Comparison of ENCODE assay signal across 1 cellular context in the genomic region with DNA sequence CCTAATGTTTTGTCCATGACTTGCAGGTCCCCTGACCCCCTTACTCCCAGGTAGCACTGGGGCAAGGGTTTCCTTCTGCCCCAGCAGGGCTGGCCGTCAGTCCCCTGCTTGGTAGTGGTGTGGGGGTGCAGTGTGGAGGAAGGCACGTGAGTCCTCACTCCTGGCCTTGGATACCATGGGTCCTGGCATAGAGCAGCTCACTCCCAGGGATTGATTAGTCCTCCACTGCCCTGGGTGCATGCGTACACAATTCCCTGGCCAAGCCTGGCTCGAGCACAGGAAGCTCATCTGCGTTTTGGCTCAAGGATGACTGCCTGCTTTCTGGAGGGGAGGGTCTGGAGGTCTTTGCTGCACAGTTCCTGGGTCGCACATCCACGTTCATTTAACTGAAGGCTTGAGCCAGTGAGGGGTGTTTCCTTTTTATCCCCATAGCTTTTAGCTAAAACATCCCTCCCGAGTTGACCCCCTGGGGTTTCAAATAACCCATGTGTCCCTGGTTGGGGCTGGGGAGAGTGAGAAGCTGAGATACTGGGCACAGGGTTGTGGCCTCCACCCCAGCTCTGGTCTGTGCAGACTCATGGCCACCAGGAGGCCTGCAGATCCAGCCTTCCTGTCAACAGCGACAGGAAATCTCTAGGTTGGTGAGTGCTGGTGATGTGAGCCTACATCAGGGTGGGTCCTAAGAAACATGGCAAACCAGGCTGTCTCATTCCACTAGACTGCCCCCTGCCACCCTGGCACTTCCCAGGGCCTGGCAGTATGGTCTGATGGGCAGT.
TF ChIP-seq lines count a peak whose summit lies in the region.

No MANE protein-coding gene starts in this region.

TF ChIP-seq in HepG2, 621 proteins besides CTCF, POLR2A, EP300 and RAD21:
- TF ChIP-seq, protein P1, sequence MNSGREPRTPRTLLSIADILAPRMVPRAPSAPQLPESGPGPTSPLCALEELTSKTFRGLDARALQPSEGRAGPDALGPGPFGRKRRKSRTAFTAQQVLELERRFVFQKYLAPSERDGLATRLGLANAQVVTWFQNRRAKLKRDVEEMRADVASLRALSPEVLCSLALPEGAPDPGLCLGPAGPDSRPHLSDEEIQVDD (CRISPR knock-in tag; IDR thresholded peaks at IDR 0.05; ENCODE audit: borderline replicate concordance) = no peak
- TF ChIP-seq SMC3 (IDR thresholded peaks at IDR 0.05; ENCODE audit: low read length) = peak; percentile 34; the same call in 1 of the 2 replicates
- peak; percentile 49 for TF ChIP-seq STAG1 (CRISPR knock-in tag; IDR thresholded peaks at IDR 0.05)
- no peak for TF ChIP-seq SRF (IDR thresholded peaks at IDR 0.05; ENCODE audit: low read depth, low read length)
TF ChIP-seq in HepG2: peak in this region for 2.
